15 cellular contexts compared by ENCODE assay signal in the genomic region with DNA sequence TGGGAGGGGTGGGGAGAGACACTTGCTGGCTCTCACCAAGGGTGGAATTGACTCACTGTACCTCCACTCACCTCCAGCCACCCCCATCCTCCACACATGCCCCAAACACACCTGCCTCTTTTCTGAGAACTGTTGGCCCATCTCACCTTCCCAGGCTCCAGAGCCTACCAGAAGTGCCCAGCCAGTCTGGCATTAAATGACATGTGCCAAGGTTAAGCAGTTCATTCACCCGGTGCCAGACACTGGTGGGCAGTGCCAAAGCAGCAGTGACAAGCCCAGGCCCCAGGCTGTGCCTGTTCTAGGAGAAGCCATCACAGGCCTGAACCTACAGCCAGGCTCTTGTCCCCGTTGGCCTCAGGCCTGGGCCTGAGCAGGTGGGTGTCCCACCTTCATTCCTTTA. TPM values are rescaled to one million over a fixed set of nuclear protein-coding genes. Genes with fewer than 3 reads are reported as not detected.
A peak's percentile ranks its signal among the peaks of the same experiment; 100 is the strongest.
DNase-seq lines count a peak whose midpoint lies in the region; ATAC-seq and TF ChIP-seq lines count a peak whose summit lies in the region.
"Had no signal": no experiment of that assay in that cellular context is flagged by ENCODE, and none has a peak within 500 bp of the region (broad histone marks: within the 10 kb centered on the region; RNA-seq: fewer than 3 reads in every experiment).

No MANE protein-coding gene starts in this region.

- POLR2A ChIA-PET in activated CD4-positive, alpha-beta T cell treated with anti-CD3 and anti-CD28 coated beads, Interleukin-2, amount 10 ng/mL, durations not matched to agents 7 days and 5 days (lab: Charles Lee): no interaction called here
- POLR2A ChIA-PET in Caco-2 (lab: Charles Lee): no interaction called here

- no peaks in the 10 kb centered on the region for H3K9me3 ChIP-seq in Caco-2
- H3K9me3 ChIP-seq in neutrophil: no peaks in the 10 kb centered on the region
- H3K9me3 ChIP-seq: BLaER1 treated with 17β-estradiol and CSF1 and Interleukin-3, amounts not matched to agents 10 nM and 100 nM had no signal

- no TSS peak for BruUV-seq in Caco-2 (replicated peaks; lab: Mats Ljungman, UMichigan)

- peaks cover 26% of the 10 kb centered on the region for H3K4me1 Mint-ChIP-seq in activated CD4-positive, alpha-beta T cell treated with anti-CD3 and anti-CD28 coated beads, Interleukin-2, amount 10 ng/mL, durations not matched to agents 7 days and 5 days
- H3K4me1 Mint-ChIP-seq in Caco-2 (ENCODE audit: low read depth, unreplicated experiment) (peaks cover 20% of the 10 kb centered on the region), immature natural killer cell (peaks cover 10 to 15% of the 10 kb centered on the region in 2 donors)

- no peak for DNase-seq in activated CD4-positive, alpha-beta T cell treated with anti-CD3 and anti-CD28 coated beads, Interleukin-2, amount 10 ng/mL, durations not matched to agents 7 days and 5 days
- no peak for DNase-seq in activated CD4-positive, alpha-beta T cell treated with anti-CD3 and anti-CD28 coated beads for 1 hour
- DNase-seq in Caco-2: no peak
- peak; percentile 81 for DNase-seq in cerebellar cortex (ENCODE audit: low spot score)
- DNase-seq in NAMALWA (ENCODE audit: low spot score): no peak
- DNase-seq in immature natural killer cell: no peak
- DNase-seq: DMS153, EL, Kasumi-1, NCI-H1436, NCI-H2081 treated with DMSO at 0.1 percent for 48 hours, NCI-H524 had no signal

- no peak for TF ChIP-seq CTCF in Caco-2 (IDR thresholded peaks at IDR 0.05; ENCODE audit: insufficient read depth in 1 of 2, low read depth in 1 of 2, low read length in 1 of 2, severe bottlenecking in 1 of 2, unreplicated experiment in 1 of 2)
- no peak for TF ChIP-seq CTCF in neutrophil (IDR thresholded peaks at IDR 0.05)

- H3K27me3 ChIP-seq in Caco-2 (replicated peaks; ENCODE audit: control insufficient read depth, insufficient read depth, low read length) (no peaks in the 10 kb centered on the region), neutrophil (no peaks in the 10 kb centered on the region)
- H3K27me3 ChIP-seq: BLaER1 treated with 17β-estradiol and CSF1 and Interleukin-3, amounts not matched to agents 10 nM and 100 nM had no signal

- CTCF ChIA-PET in activated CD4-positive, alpha-beta T cell treated with anti-CD3 and anti-CD28 coated beads, Interleukin-2, amount 10 ng/mL, durations not matched to agents 7 days and 5 days (lab: Charles Lee): no interaction called here
- CTCF ChIA-PET in Caco-2 (lab: Charles Lee): no interaction called here

- no peaks in the 10 kb centered on the region for H3K9me3 Mint-ChIP-seq in activated CD4-positive, alpha-beta T cell treated with anti-CD3 and anti-CD28 coated beads, Interleukin-2, amount 10 ng/mL, durations not matched to agents 7 days and 5 days
- H3K9me3 Mint-ChIP-seq in Caco-2 (ENCODE audit: unreplicated experiment) (no peaks in the 10 kb centered on the region), immature natural killer cell (no peaks in the 10 kb centered on the region)

- peak overlapping the region; percentile 54 for H3K27ac Mint-ChIP-seq in activated CD4-positive, alpha-beta T cell treated with anti-CD3 and anti-CD28 coated beads, Interleukin-2, amount 10 ng/mL, durations not matched to agents 7 days and 5 days
- H3K27ac Mint-ChIP-seq in Caco-2 (ENCODE audit: unreplicated experiment): peak overlapping the region; percentile 89
- no peak overlapping the region for H3K27ac Mint-ChIP-seq in immature natural killer cell

- H3K27me3 Mint-ChIP-seq in activated CD4-positive, alpha-beta T cell treated with anti-CD3 and anti-CD28 coated beads, Interleukin-2, amount 10 ng/mL, durations not matched to agents 7 days and 5 days: no peaks in the 10 kb centered on the region
- no peaks in the 10 kb centered on the region for H3K27me3 Mint-ChIP-seq in Caco-2 (ENCODE audit: insufficient read depth, unreplicated experiment)
- H3K27me3 Mint-ChIP-seq in immature natural killer cell (ENCODE audit: low read depth in 3 of 3): peaks cover 0 to 2% (median 0%) of the 10 kb centered on the region in 3 donors

- peaks cover 31% of the 10 kb centered on the region for H3K4me1 ChIP-seq in Caco-2
- peaks cover 11 to 17% of the 10 kb centered on the region in 2 experiments for H3K4me1 ChIP-seq in neutrophil (ENCODE audit: control insufficient read depth in 1 of 2, insufficient read depth in 1 of 2, low read depth in 1 of 2, low read length in 1 of 2)
- H3K4me1 ChIP-seq: BLaER1 treated with 17β-estradiol and CSF1 and Interleukin-3, amounts not matched to agents 10 nM and 100 nM had no signal

- peaks cover 42% of the 10 kb centered on the region for H3K36me3 Mint-ChIP-seq in activated CD4-positive, alpha-beta T cell treated with anti-CD3 and anti-CD28 coated beads, Interleukin-2, amount 10 ng/mL, durations not matched to agents 7 days and 5 days (ENCODE audit: low read depth)
- H3K36me3 Mint-ChIP-seq in Caco-2 (ENCODE audit: insufficient read depth, unreplicated experiment) (peaks cover 25% of the 10 kb centered on the region), immature natural killer cell (peaks cover 8 to 16% (median 11%) of the 10 kb centered on the region in 3 donors)

- H3K36me3 ChIP-seq in Caco-2 (ENCODE audit: control insufficient read depth, insufficient read depth, low read length): 0 out of 2 replicates have a peak, but pooled peaks cover 2% of the 10 kb centered on the region
- peaks cover 70% of the 10 kb centered on the region for H3K36me3 ChIP-seq in neutrophil

- ATAC-seq in HG02852 (IDR thresholded peaks at IDR 0.05; ENCODE audit: unreplicated experiment): no peak

- no peak overlapping the region for H3K4me3 Mint-ChIP-seq in activated CD4-positive, alpha-beta T cell treated with anti-CD3 and anti-CD28 coated beads, Interleukin-2, amount 10 ng/mL, durations not matched to agents 7 days and 5 days
- H3K4me3 Mint-ChIP-seq in Caco-2 (ENCODE audit: unreplicated experiment) (no peak overlapping the region), immature natural killer cell (no peak overlapping the region)

- peak overlapping the region; percentile 10 for H3K27ac ChIP-seq in neutrophil
- H3K27ac ChIP-seq: BLaER1 treated with 17β-estradiol and CSF1 and Interleukin-3, amounts not matched to agents 10 nM and 100 nM had no signal

- intact Hi-C loops in Caco-2 (cut with micrococcal nuclease; ENCODE audit: unreplicated experiment): no loop called here

- H3K4me3 ChIP-seq in Caco-2 (ENCODE audit: low read depth, low read length): no peak overlapping the region
- no peak overlapping the region for H3K4me3 ChIP-seq in neutrophil (ENCODE audit: low read depth in 1 of 2, low read length in 1 of 2)
- H3K4me3 ChIP-seq: BLaER1 treated with 17β-estradiol and CSF1 and Interleukin-3, amounts not matched to agents 10 nM and 100 nM had no signal

RNA-seq across cellular contexts. Expression of a gene that starts 11.2 kb away (rescaled TPM):
- 100 to 1,000 TPM; 177 to 187 TPM for total RNA-seq in activated CD4-positive, alpha-beta T cell treated with anti-CD3 and anti-CD28 coated beads, Interleukin-2, amount 10 ng/mL, durations not matched to agents 7 days and 5 days
- total RNA-seq in Caco-2 (2022): 62.9 and 72.5 TPM in 2 replicates
- polyA plus RNA-seq in immature natural killer cell: 100 to 1,000 TPM; 103 to 195 (median 142) TPM

RNA-seq across cellular contexts. Expression of a gene that starts 15.5 kb away (rescaled TPM):
- 10 to 100 TPM; 26.8 to 29.6 TPM for total RNA-seq in activated CD4-positive, alpha-beta T cell treated with anti-CD3 and anti-CD28 coated beads, Interleukin-2, amount 10 ng/mL, durations not matched to agents 7 days and 5 days
- total RNA-seq in Caco-2 (2022): 31.4 and 33.0 TPM in 2 replicates
- 10 to 100 TPM; 44.8 to 55.2 (median 46.1) TPM for polyA plus RNA-seq in immature natural killer cell

RNA-seq across cellular contexts. Expression of a gene that starts 19.5 kb away (rescaled TPM):
- 1 to 10 TPM in 1 of 2 experiments, under 1 TPM in 1; 0.98 to 1.3 TPM for total RNA-seq in activated CD4-positive, alpha-beta T cell treated with anti-CD3 and anti-CD28 coated beads, Interleukin-2, amount 10 ng/mL, durations not matched to agents 7 days and 5 days
- 3.6 and 3.9 TPM in 2 replicates for total RNA-seq in Caco-2 (2022)
- not detected for polyA plus RNA-seq in immature natural killer cell

RNA-seq across cellular contexts. Expression of a gene that starts 25.2 kb away (rescaled TPM):
- total RNA-seq in activated CD4-positive, alpha-beta T cell treated with anti-CD3 and anti-CD28 coated beads, Interleukin-2, amount 10 ng/mL, durations not matched to agents 7 days and 5 days: 100 to 1,000 TPM; 528 to 590 TPM
- total RNA-seq in Caco-2 (2022): 299 and 317 TPM in 2 replicates
- 10 to 100 TPM; 49.2 to 54.8 (median 52.7) TPM for polyA plus RNA-seq in immature natural killer cell

RNA-seq across cellular contexts. Expression of a gene that starts 31.5 kb away (rescaled TPM):
- 10 to 100 TPM; 62.5 to 82.1 TPM for total RNA-seq in activated CD4-positive, alpha-beta T cell treated with anti-CD3 and anti-CD28 coated beads, Interleukin-2, amount 10 ng/mL, durations not matched to agents 7 days and 5 days
- 56.6 and 57.1 TPM in 2 replicates for total RNA-seq in Caco-2 (2022)
- 100 to 1,000 TPM in 2 of 3 donors, 10 to 100 TPM in 1; 77.6 to 115 (median 110) TPM for polyA plus RNA-seq in immature natural killer cell

Comparison
In these comparisons a context has a peak if more than half of its experiments do, and no peak if none do; other contexts are left out.
1. H3K27ac Mint-ChIP-seq: peak in activated CD4-positive, alpha-beta T cell treated with anti-CD3 and anti-CD28 coated beads, Interleukin-2, amount 10 ng/mL, durations not matched to agents 7 days and 5 days (single experiment) and Caco-2 (single experiment); none in immature natural killer cell (0 of 6).